14 cellular contexts compared by ENCODE assay signal in genomic region chr14:83548061-83548839, GRCh38.
DNase-seq lines count a peak whose midpoint lies in the region; TF ChIP-seq lines count a peak whose summit lies in the region.
"Had no signal": no experiment of that assay in that cellular context is flagged by ENCODE, and none has a peak within 500 bp of the region (broad histone marks: within the 10 kb centered on the region; RNA-seq: fewer than 3 reads in every experiment).

No MANE protein-coding gene starts in this region.

- no peak overlapping the region for H3K4me3 ChIP-seq in breast epithelium

- no peaks in the 10 kb centered on the region for H3K27me3 ChIP-seq in breast epithelium

- H3K4me1 ChIP-seq in breast epithelium, result no peaks in the 10 kb centered on the region

- H3K36me3 ChIP-seq in breast epithelium, result no peaks in the 10 kb centered on the region

- H3K27ac ChIP-seq in breast epithelium, result no peak overlapping the region
- H3K27ac ChIP-seq: HL-60 had no signal

- TF ChIP-seq CTCF in breast epithelium (IDR thresholded peaks at IDR 0.05), result no peak

- TF ChIP-seq POLR2A in breast epithelium (IDR thresholded peaks at IDR 0.05), result no peak

- DNase-seq in T47D (ENCODE audit: low read depth in 1 of 2, low spot score in 1 of 2) (peak; percentile 7 to 67), breast epithelium (ENCODE audit: low spot score in 2 of 2) (no peak), dedifferentiated amniotic fluid mesenchymal stem cell (ENCODE audit: extremely low spot score) (peak; percentile 43), left kidney (ENCODE audit: low read depth, low spot score) (peak; percentile 59), COLO668 (lab: John Stamatoyannopoulos, UW; ENCODE audit: unreplicated experiment) (no peak), DMS 273 treated with DMSO at 0.1 percent for 48 hours (lab: John Stamatoyannopoulos, UW) (no peak), NCI-H446 (lab: John Stamatoyannopoulos, UW) (no peak), amniotic stem cell (lab: John Stamatoyannopoulos, UW) (no peak)
- DNase-seq: activated CD4-positive, alpha-beta memory T cell treated with anti-CD3 and anti-CD28 coated beads for 36 hours; anterior cingulate cortex; CD4-positive, CD25-positive, alpha-beta regulatory T cell; NCI-H1436 treated with DMSO at 0.1 percent for 48 hours; OCI-M1 had no signal

- in situ Hi-C loops in T47D (cut with HindIII; ENCODE audit: low pct_unique_long_range_greater_than_20kb, low sequenced_read_pairs), result no loop called here

- no peaks in the 10 kb centered on the region for H3K9me3 ChIP-seq in breast epithelium

- intact Hi-C loops in breast epithelium (cut with DNase I; ENCODE audit: low total_unique reads), result loop anchor here (5.0 kb wide), 2 partner anchors 374 to 1721 kb away; no protein-coding TSS in a partner anchor

Comparison
In these comparisons a context has a peak if more than half of its experiments do, and no peak if none do; other contexts are left out.
1. DNase-seq: peak in T47D (2 of 2), dedifferentiated amniotic fluid mesenchymal stem cell (single experiment) and left kidney (single experiment); none in breast epithelium (0 of 2), COLO668 (single experiment), DMS 273 treated with DMSO at 0.1 percent for 48 hours (single experiment), NCI-H446 (0 of 2) and amniotic stem cell (single experiment).